ENCODE assay signal across 18 cellular contexts in genomic region chr20:17445561-17445960, GRCh38.
"Had no signal": no experiment of that assay in that cellular context is flagged by ENCODE, and none has a peak within 500 bp of the region (broad histone marks: within the 10 kb centered on the region; RNA-seq: fewer than 3 reads in every experiment).

No MANE protein-coding gene starts in this region.

- H3K4me1 ChIP-seq: esophagus squamous epithelium, foreskin keratinocyte, sigmoid colon, transverse colon had no signal

- H3K36me3 ChIP-seq: esophagus squamous epithelium, neutrophil, sigmoid colon, stomach, thoracic aorta, transverse colon had no signal

- ATAC-seq: effector memory CD8-positive, alpha-beta T cell; foreskin keratinocyte; left colon had no signal

- DNase-seq: effector memory CD8-positive, alpha-beta T cell; esophagus squamous epithelium; foreskin keratinocyte; head of caudate nucleus; left colon; posterior cingulate gyrus; sigmoid colon; stimulated activated CD4-positive, alpha-beta T cell treated with anti-CD3 and anti-CD28 coated beads, Interleukin-2, amount 100 ng/mL, for 24 hours; stimulated activated CD4-positive, alpha-beta T cell treated with anti-CD3 and anti-CD28 coated beads, Interleukin-4, amount 100 ng/mL, for 4 hours; stimulated activated naive B cell treated with anti-CD40 and anti-IgM and Interleukin-4, amounts not matched to agents 10 μg/mL and 1 μg/mL and 100 μg/mL, for 72 hours; stomach; transverse colon had no signal

- H3K27me3 ChIP-seq: hepatocyte, transverse colon had no signal

- H3K4me1 Mint-ChIP-seq: mesothelial cell of epicardium; stimulated activated naive B cell treated with anti-CD40 and anti-IgM and Interleukin-4, amounts not matched to agents 10 μg/mL and 1 μg/mL and 100 μg/mL, for 72 hours had no signal

- H3K27ac ChIP-seq: esophagus squamous epithelium, foreskin keratinocyte, hepatocyte, neutrophil, sigmoid colon, skin epidermis, stomach, thoracic aorta, transverse colon had no signal

- H3K9me3 ChIP-seq: esophagus squamous epithelium, neutrophil, sigmoid colon, stomach, thoracic aorta, transverse colon had no signal

- H3K4me3 ChIP-seq: esophagus squamous epithelium, hepatocyte, sigmoid colon, skin epidermis, stomach, thoracic aorta, transverse colon had no signal

- H3K27ac Mint-ChIP-seq: effector memory CD8-positive, alpha-beta T cell; mesothelial cell of epicardium; natural killer cell treated with Interleukin-12 subunit alpha and Interleukin-12 subunit beta and Interleukin-15 and Interleukin-18, amount 100 ng/mL, for 72 hours; stimulated activated naive B cell treated with anti-CD40 and anti-IgM and Interleukin-4, amounts not matched to agents 10 μg/mL and 1 μg/mL and 100 μg/mL, for 72 hours had no signal

- H3K9me3 Mint-ChIP-seq: effector memory CD8-positive, alpha-beta T cell; natural killer cell treated with Interleukin-12 subunit alpha and Interleukin-12 subunit beta and Interleukin-15 and Interleukin-18, amount 100 ng/mL, for 72 hours had no signal

- H3K36me3 Mint-ChIP-seq: mesothelial cell of epicardium; natural killer cell treated with Interleukin-12 subunit alpha and Interleukin-12 subunit beta and Interleukin-15 and Interleukin-18, amount 100 ng/mL, for 72 hours; stimulated activated naive B cell treated with anti-CD40 and anti-IgM and Interleukin-4, amounts not matched to agents 10 μg/mL and 1 μg/mL and 100 μg/mL, for 72 hours had no signal

- H3K4me3 Mint-ChIP-seq: effector memory CD8-positive, alpha-beta T cell; mesothelial cell of epicardium; natural killer cell treated with Interleukin-12 subunit alpha and Interleukin-12 subunit beta and Interleukin-15 and Interleukin-18, amount 100 ng/mL, for 72 hours; stimulated activated naive B cell treated with anti-CD40 and anti-IgM and Interleukin-4, amounts not matched to agents 10 μg/mL and 1 μg/mL and 100 μg/mL, for 72 hours had no signal
